Comparison of ENCODE assay signal across 30 cellular contexts in the genomic region with DNA sequence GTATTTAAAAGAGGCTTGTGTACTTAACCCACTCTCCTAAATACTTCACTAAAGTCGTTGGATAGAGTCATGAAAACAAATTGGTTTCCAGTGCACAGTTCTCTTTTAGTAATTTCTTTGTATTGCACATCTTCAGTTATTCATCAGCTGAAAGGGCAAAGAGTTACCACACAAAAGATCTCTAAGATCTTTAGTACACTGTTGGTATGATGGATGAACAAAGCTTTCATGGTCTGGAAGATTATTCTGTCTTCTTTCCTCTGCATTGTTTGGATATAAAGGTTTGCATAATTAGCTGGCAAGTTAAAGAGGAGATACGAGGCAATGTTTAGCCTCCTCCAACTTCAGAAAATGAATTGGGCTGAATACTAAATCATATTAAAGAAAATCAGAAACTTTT. TPM values are rescaled to one million over a fixed set of nuclear protein-coding genes. Genes with fewer than 3 reads are reported as not detected.
"Had no signal": no experiment of that assay in that cellular context is flagged by ENCODE, and none has a peak within 500 bp of the region (broad histone marks: within the 10 kb centered on the region; RNA-seq: fewer than 3 reads in every experiment).

No MANE protein-coding gene starts in this region.

- H3K4me1 ChIP-seq: left lung, lower lobe of right lung, pancreas, prostate gland, stomach, testis, thyroid gland, transverse colon, upper lobe of left lung, vagina had no signal

- H3K4me1 Mint-ChIP-seq: immature natural killer cell; naive thymus-derived CD8-positive, alpha-beta T cell; stimulated activated naive B cell treated with anti-CD40 and anti-IgM and Interleukin-4, amounts not matched to agents 10 μg/mL and 1 μg/mL and 100 μg/mL, for 72 hours had no signal

- H3K27me3 Mint-ChIP-seq: naive thymus-derived CD8-positive, alpha-beta T cell; stimulated activated naive B cell treated with anti-CD40 and anti-IgM and Interleukin-4, amounts not matched to agents 10 μg/mL and 1 μg/mL and 100 μg/mL, for 72 hours had no signal

- DNase-seq: immature natural killer cell; kidney; left colon; left lung; lower lobe of right lung; mammary epithelial cell; mesenchymal stem cell; naive thymus-derived CD8-positive, alpha-beta T cell; nucleus accumbens; pancreas; posterior cingulate gyrus; retina; right cardiac atrium; stimulated activated CD4-positive, alpha-beta T cell treated with anti-CD3 and anti-CD28 coated beads, Interleukin-12 subunit alpha, Interleukin-12 subunit beta, amount 100 ng/mL, for 4 hours; stimulated activated CD4-positive, alpha-beta T cell treated with anti-CD3 and anti-CD28 coated beads, Interleukin-15, amount 100 ng/mL, for 24 hours; stimulated activated CD4-positive, alpha-beta T cell treated with anti-CD3 and anti-CD28 coated beads, Interleukin-2, amount 100 ng/mL, for 24 hours; stimulated activated CD4-positive, alpha-beta T cell treated with anti-CD3 and anti-CD28 coated beads, Interleukin-4, amount 100 ng/mL, for 1 hour; stimulated activated naive B cell treated with anti-CD40 and anti-IgM and Interleukin-4, amounts not matched to agents 10 μg/mL and 1 μg/mL and 100 μg/mL, for 72 hours; stimulated activated naive CD8-positive, alpha-beta T cell treated with anti-CD3 and anti-CD28 coated beads, Interleukin-15, Interleukin-2, amounts not matched to agents 100 U/mL and 50 U/mL, for 24 hours; stomach; testis; thyroid gland; transverse colon; upper lobe of left lung had no signal

- H3K27me3 ChIP-seq: left lung, pancreas, stomach, testis, thyroid gland, transverse colon, upper lobe of left lung, vagina had no signal

- H3K9me3 Mint-ChIP-seq: nephron, neural crest cell had no signal

- H3K27ac ChIP-seq: left lung, lower lobe of right lung, pancreas, prostate gland, skin epidermis, stomach, testis, thyroid gland, transverse colon, upper lobe of left lung, vagina had no signal

- H3K36me3 ChIP-seq: left lung, lower lobe of right lung, pancreas, prostate gland, stomach, thyroid gland, transverse colon, upper lobe of left lung, vagina had no signal

- H3K27ac Mint-ChIP-seq: immature natural killer cell; naive thymus-derived CD8-positive, alpha-beta T cell; stimulated activated naive B cell treated with anti-CD40 and anti-IgM and Interleukin-4, amounts not matched to agents 10 μg/mL and 1 μg/mL and 100 μg/mL, for 72 hours had no signal

- H3K4me3 Mint-ChIP-seq: immature natural killer cell; naive thymus-derived CD8-positive, alpha-beta T cell; nephron; neural crest cell; stimulated activated naive B cell treated with anti-CD40 and anti-IgM and Interleukin-4, amounts not matched to agents 10 μg/mL and 1 μg/mL and 100 μg/mL, for 72 hours had no signal

- H3K9me3 ChIP-seq: lower lobe of right lung, pancreas, prostate gland, stomach, testis, thyroid gland, transverse colon, upper lobe of left lung, vagina had no signal

- H3K36me3 Mint-ChIP-seq: immature natural killer cell; naive thymus-derived CD8-positive, alpha-beta T cell; stimulated activated naive B cell treated with anti-CD40 and anti-IgM and Interleukin-4, amounts not matched to agents 10 μg/mL and 1 μg/mL and 100 μg/mL, for 72 hours had no signal

- H3K4me3 ChIP-seq: left lung, lower lobe of right lung, pancreas, prostate gland, skin epidermis, stomach, testis, thyroid gland, transverse colon, upper lobe of left lung, vagina had no signal

RNA-seq across cellular contexts. Expression of a gene that starts 40.5 kb away (rescaled TPM):
- total RNA-seq: mammary epithelial cell; naive thymus-derived CD8-positive, alpha-beta T cell; osteoblast had no signal
- polyA plus RNA-seq: immature natural killer cell; mammary epithelial cell; naive thymus-derived CD8-positive, alpha-beta T cell had no signal
